ENCODE assay signal across 1 cellular context in genomic region chr3:31275583-31275982, GRCh38.
TF ChIP-seq lines count a peak whose summit lies in the region.

No MANE protein-coding gene starts in this region.

TF ChIP-seq in WTC11, 78 proteins besides CTCF, POLR2A, EP300 and RAD21 (continued from another document):
- TF ChIP-seq PREB (CRISPR knock-in tag; IDR thresholded peaks at IDR 0.05; ENCODE audit: borderline replicate concordance) (no peak), AR (CRISPR knock-in tag; IDR thresholded peaks at IDR 0.05) (no peak)
